ENCODE assay signal across 8 cellular contexts in the genomic region with DNA sequence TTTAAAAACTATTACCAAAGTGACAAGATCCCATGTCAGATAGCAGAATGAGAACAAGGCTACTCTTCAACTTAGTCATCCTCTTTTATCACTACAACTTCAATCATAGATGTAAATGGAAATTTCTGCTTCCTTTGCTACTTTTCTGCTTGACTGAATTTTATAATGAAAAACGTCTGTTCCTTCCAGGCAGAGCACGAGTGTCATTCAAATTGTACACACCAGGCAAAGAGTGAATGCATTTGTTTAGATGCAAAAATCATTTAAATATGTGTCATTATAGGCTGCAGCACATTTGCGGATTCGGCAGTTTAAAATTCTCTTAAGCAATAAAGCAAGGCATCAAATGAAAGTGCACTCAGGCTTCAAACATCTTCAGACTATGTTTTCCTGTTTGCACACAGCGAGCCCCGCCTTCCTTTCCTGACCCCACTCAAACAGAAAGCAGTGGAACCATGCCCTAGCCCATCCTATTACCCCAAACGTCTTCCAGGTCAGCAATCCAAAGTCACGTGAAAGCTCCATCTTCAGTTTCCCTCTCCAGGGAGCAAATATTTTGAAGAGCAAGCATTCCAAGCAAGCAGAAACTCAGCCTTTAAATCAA.
DNase-seq lines count a peak whose midpoint lies in the region; ATAC-seq, FAIRE-seq and TF ChIP-seq lines count a peak whose summit lies in the region.

No MANE protein-coding gene starts in this region.

- no peak for TF ChIP-seq POLR2A in breast epithelium (IDR thresholded peaks at IDR 0.05)

- peaks cover 82% of the 10 kb centered on the region for H3K79me2 ChIP-seq in astrocyte (ENCODE audit: insufficient read depth, low read length)

- ATAC-seq in lower lobe of right lung = peak; percentile 90 to 92

- TF ChIP-seq CTCF in breast epithelium (IDR thresholded peaks at IDR 0.05) (no peak), MCF 10A (IDR thresholded peaks at IDR 0.05; ENCODE audit: unreplicated experiment) (no peak), astrocyte (IDR thresholded peaks at IDR 0.05; ENCODE audit: insufficient read depth, low read depth, low read length) (no peak), lower lobe of right lung (IDR thresholded peaks at IDR 0.05) (no peak)

- H3K4me3 ChIP-seq in breast epithelium (peak overlapping the region in 1 of 3 donors; percentile 35), astrocyte (ENCODE audit: insufficient read depth, low read depth, low read length) (peak overlapping the region; percentile 8), lower lobe of right lung (peak overlapping the region; percentile 26)

- H3K4me1 ChIP-seq in breast epithelium (no peaks in the 10 kb centered on the region), astrocyte (ENCODE audit: insufficient read depth, low read length) (peaks cover 18% of the 10 kb centered on the region), lower lobe of right lung (peaks cover 16% of the 10 kb centered on the region)

- H3K4me1 Mint-ChIP-seq in MCF 10A (ENCODE audit: insufficient read depth, unreplicated experiment) (peaks cover 38% of the 10 kb centered on the region), astrocyte (ENCODE audit: low read depth, unreplicated experiment) (peaks cover 61% of the 10 kb centered on the region)

- FAIRE-seq in astrocyte (lab: Jason Lieb, UNC) = peak; percentile 64

- H3K4me3 Mint-ChIP-seq in MCF 10A (ENCODE audit: unreplicated experiment) = no peak overlapping the region
- peak overlapping the region; percentile 13 for H3K4me3 Mint-ChIP-seq in astrocyte (ENCODE audit: unreplicated experiment)

- H3K27ac ChIP-seq in breast epithelium (peak overlapping the region; percentile 2 to 23), astrocyte (ENCODE audit: low read depth, low read length) (peak overlapping the region; percentile 39), lower lobe of right lung (peak overlapping the region; percentile 19)

- H3K36me3 Mint-ChIP-seq in MCF 10A (ENCODE audit: insufficient read depth, unreplicated experiment) (no peaks in the 10 kb centered on the region), astrocyte (ENCODE audit: low read depth, unreplicated experiment) (no peaks in the 10 kb centered on the region)

- H3K9me3 ChIP-seq in breast epithelium = no peaks in the 10 kb centered on the region
- no peaks in the 10 kb centered on the region for H3K9me3 ChIP-seq in astrocyte (ENCODE audit: insufficient read depth, low read depth, low read length)
- H3K9me3 ChIP-seq in lower lobe of right lung = no peaks in the 10 kb centered on the region

- H3K27ac Mint-ChIP-seq in MCF 10A (ENCODE audit: low read depth, unreplicated experiment) = no peak overlapping the region
- H3K27ac Mint-ChIP-seq in astrocyte (ENCODE audit: unreplicated experiment) = peak overlapping the region; percentile 13

- H3K9me3 Mint-ChIP-seq in MCF 10A (ENCODE audit: unreplicated experiment) (no peaks in the 10 kb centered on the region), astrocyte (ENCODE audit: unreplicated experiment) (no peaks in the 10 kb centered on the region)

- peak overlapping the region; percentile 26 for H3K9ac ChIP-seq in astrocyte (ENCODE audit: low read length)

- H3K4me2 ChIP-seq in astrocyte (ENCODE audit: low read length) = peak overlapping the region; percentile 70

- intact Hi-C loops in breast epithelium (cut with DNase I; ENCODE audit: low total_unique reads) = no loop called here
- intact Hi-C loops in MCF 10A (cut with micrococcal nuclease) = no loop called here
- intact Hi-C loops in lower lobe of right lung (cut with DNase I) = loop anchor here (5.0 kb wide), 1 partner anchor 36 kb away; no protein-coding TSS in a partner anchor

- CTCF ChIA-PET in MCF 10A (lab: Yijun Ruan, JAX) = interaction anchor here (0.6 kb wide), 1 partner anchor 85 kb away, joined by 6 read pairs; no protein-coding TSS in a partner anchor

- BruUV-seq in MCF 10A (replicated peaks; lab: Mats Ljungman, UMichigan) = no TSS peak

- H3K36me3 ChIP-seq in breast epithelium (no peaks in the 10 kb centered on the region), astrocyte (ENCODE audit: insufficient read depth, low read length) (no peaks in the 10 kb centered on the region), lower lobe of right lung (no peaks in the 10 kb centered on the region)

- H3K27me3 Mint-ChIP-seq in MCF 10A (ENCODE audit: insufficient read depth, unreplicated experiment) = no peaks in the 10 kb centered on the region
- no peaks in the 10 kb centered on the region for H3K27me3 Mint-ChIP-seq in astrocyte (ENCODE audit: low read depth, unreplicated experiment)

- POLR2A ChIA-PET in MCF 10A (lab: Yijun Ruan, JAX) = interaction anchor here (0.6 to 2.4 kb wide), 2 partner anchors 14 to 29 kb away, joined by 4 to 5 read pairs; no protein-coding TSS in a partner anchor

- H3K27me3 ChIP-seq in breast epithelium (no peaks in the 10 kb centered on the region), astrocyte (ENCODE audit: insufficient read depth, low read length) (no peaks in the 10 kb centered on the region), lower lobe of right lung (ENCODE audit: low read depth) (no peaks in the 10 kb centered on the region)

- H2AFZ ChIP-seq in astrocyte (ENCODE audit: low read depth, low read length) = no peak overlapping the region

- H4K20me1 ChIP-seq in astrocyte (ENCODE audit: insufficient read depth, low read length) = peaks cover 56% of the 10 kb centered on the region

- DNase-seq in breast epithelium (ENCODE audit: low spot score in 2 of 2) (no peak), MCF 10A (ENCODE audit: unreplicated experiment) (no peak), NCI-H2029 (lab: John Stamatoyannopoulos, UW) (peak; percentile 21), astrocyte (ENCODE audit: low read depth) (peak; percentile 47), lower lobe of right lung (peak; percentile 64), NCI-H2107 treated with DMSO at 0.1 percent for 48 hours (lab: John Stamatoyannopoulos, UW; ENCODE audit: unreplicated experiment) (no peak), NCI-H2081 (lab: John Stamatoyannopoulos, UW) (no peak), DMS 273 treated with DMSO at 0.1 percent for 48 hours (lab: John Stamatoyannopoulos, UW) (no peak)

Comparison
In these comparisons a context has a peak if more than half of its experiments do, and no peak if none do; other contexts are left out.
1. DNase-seq: peak in NCI-H2029 (single experiment), astrocyte (single experiment) and lower lobe of right lung (single experiment); none in breast epithelium (0 of 2), MCF 10A (single experiment), NCI-H2107 treated with DMSO at 0.1 percent for 48 hours (single experiment), NCI-H2081 (0 of 2) and DMS 273 treated with DMSO at 0.1 percent for 48 hours (single experiment).
2. Peak in every context shown above with its lines, with median percentiles within 50 percentile points of each other: H3K27ac ChIP-seq.